12 cellular contexts compared by ENCODE assay signal in genomic region chr9:116163293-116164055, GRCh38. TPM values are rescaled to one million over a fixed set of nuclear protein-coding genes. Genes with fewer than 3 reads are reported as not detected.
A peak's percentile ranks its signal among the peaks of the same experiment; 100 is the strongest.
DNase-seq lines count a peak whose midpoint lies in the region; ATAC-seq and TF ChIP-seq lines count a peak whose summit lies in the region.
"Had no signal": no experiment of that assay in that cellular context is flagged by ENCODE, and none has a peak within 500 bp of the region (broad histone marks: within the 10 kb centered on the region; RNA-seq: fewer than 3 reads in every experiment).

No MANE protein-coding gene starts in this region.

- H3K27me3 ChIP-seq in GM06990 (replicated peaks; ENCODE audit: control insufficient read depth, insufficient read depth, low read length) (no peaks in the 10 kb centered on the region; the same call in 1 of the 2 replicates), Karpas-422 (ENCODE audit: low read length) (no peaks in the 10 kb centered on the region), mammary epithelial cell (ENCODE audit: insufficient read depth, low read length) (no peaks in the 10 kb centered on the region)

- H3K27ac Mint-ChIP-seq in mesothelial cell of epicardium: no peak overlapping the region
- H3K27ac Mint-ChIP-seq: activated B cell treated with CpG ODN at 0.5 μM for 24 hours had no signal

- no peak overlapping the region for H2AFZ ChIP-seq in Karpas-422 (ENCODE audit: low read length)
- no peak overlapping the region for H2AFZ ChIP-seq in mammary epithelial cell (ENCODE audit: low read depth, low read length)

- H3K9me3 ChIP-seq in Karpas-422 (ENCODE audit: low read length) (no peaks in the 10 kb centered on the region), mammary epithelial cell (replicated peaks; ENCODE audit: insufficient read depth, low read length) (no peaks in the 10 kb centered on the region)

- no peak for ATAC-seq in GM18870 (IDR thresholded peaks at IDR 0.05; ENCODE audit: unreplicated experiment)

- H3K4me2 ChIP-seq in Karpas-422 (ENCODE audit: low read depth, low read length, poor library complexity, severe bottlenecking) (no peak overlapping the region), mammary epithelial cell (ENCODE audit: insufficient read depth, low read depth, low read length) (no peak overlapping the region)

- H3K27ac ChIP-seq in Karpas-422 (ENCODE audit: low read length) (no peak overlapping the region), mammary epithelial cell (ENCODE audit: insufficient read depth, low read depth, low read length) (no peak overlapping the region), substantia nigra (ENCODE audit: low read depth, low read length, poor library complexity, severe bottlenecking) (no peak overlapping the region)

- BruUV-seq in mammary epithelial cell (replicated peaks; lab: Mats Ljungman, UMichigan): no TSS peak

- H3K4me3 ChIP-seq in GM06990 (replicated peaks; ENCODE audit: low read depth, low read length) (no peak overlapping the region), Karpas-422 (ENCODE audit: low read length) (no peak overlapping the region), mammary epithelial cell (replicated peaks in 1 of 3; ENCODE audit: insufficient read depth in 1 of 3, low read depth in 2 of 3, low read length in 3 of 3) (no peak overlapping the region)

- no peaks in the 10 kb centered on the region for H3K36me3 Mint-ChIP-seq in mesothelial cell of epicardium

- H3K9me3 Mint-ChIP-seq in mesothelial cell of epicardium: peaks cover 5% of the 10 kb centered on the region
- H3K9me3 Mint-ChIP-seq: activated B cell treated with CpG ODN at 0.5 μM for 24 hours had no signal

- H3K9me2 ChIP-seq in Karpas-422 (replicated peaks; ENCODE audit: insufficient read depth, low read length): no peaks in the 10 kb centered on the region

- no peaks in the 10 kb centered on the region for H3K4me1 ChIP-seq in Karpas-422 (ENCODE audit: low read length)
- H3K4me1 ChIP-seq in mammary epithelial cell (ENCODE audit: insufficient read depth, low read length): no peaks in the 10 kb centered on the region

- DNase-seq in GM06990 (ENCODE audit: extremely low read depth, insufficient read length) (no peak), Karpas-422 (peak; percentile 76), mammary epithelial cell (no peak), mesothelial cell of epicardium (ENCODE audit: low spot score in 2 of 2, unreplicated experiment in 2 of 2) (no peak), substantia nigra (lab: John Stamatoyannopoulos, UW) (no peak), GM03348 (ENCODE audit: low spot score) (no peak)
- no peak for DNase-seq in activated naive CD4-positive, alpha-beta T cell (lab: John Stamatoyannopoulos, UW)
- DNase-seq: activated B cell treated with CpG ODN at 0.5 μM for 24 hours, hippocampal formation, NCI-H1930, nucleus accumbens had no signal

- intact Hi-C loops in mammary epithelial cell (cut with micrococcal nuclease): loop anchor here (1.0 to 10.0 kb wide), 2 partner anchors 121 to 409 kb away; no protein-coding TSS in a partner anchor

- peaks cover 7% of the 10 kb centered on the region for H3K4me1 Mint-ChIP-seq in mesothelial cell of epicardium
- H3K4me1 Mint-ChIP-seq: activated B cell treated with CpG ODN at 0.5 μM for 24 hours had no signal

- dilution Hi-C loops in mammary epithelial cell (cut with HindIII; ENCODE audit: low sequenced_read_pairs): loop anchor here (5.0 kb wide), 1 partner anchor 41 kb away; no protein-coding TSS in a partner anchor

- peaks cover 20% of the 10 kb centered on the region for H3K27me3 Mint-ChIP-seq in mesothelial cell of epicardium (ENCODE audit: low read depth)

- in situ Hi-C loops in mammary epithelial cell (cut with MboI; ENCODE audit: low sequenced_read_pairs in 2 of 2): loop anchor here (25.0 kb wide), 2 partner anchors 324 to 576 kb away; no protein-coding TSS in a partner anchor

- H3K79me2 ChIP-seq in Karpas-422 (ENCODE audit: low read length) (no peaks in the 10 kb centered on the region), mammary epithelial cell (ENCODE audit: insufficient read depth, low read length) (no peaks in the 10 kb centered on the region)

- no peak overlapping the region for H3K4me3 Mint-ChIP-seq in mesothelial cell of epicardium
- H3K4me3 Mint-ChIP-seq: activated B cell treated with CpG ODN at 0.5 μM for 24 hours had no signal

- H3K9ac ChIP-seq in Karpas-422 (ENCODE audit: low read length): no peak overlapping the region
- no peak overlapping the region for H3K9ac ChIP-seq in mammary epithelial cell (ENCODE audit: insufficient read depth, low read length)

- WGBS in mammary epithelial cell (ENCODE audit: low coverage, missing lambda C conversion rate): 92% methylated on average over 2 of the region's 2 CpGs

- H3K36me3 ChIP-seq in GM06990 (ENCODE audit: control insufficient read depth, insufficient read depth, low read length): no peaks in the 10 kb centered on the region
- no peaks in the 10 kb centered on the region for H3K36me3 ChIP-seq in Karpas-422 (ENCODE audit: insufficient read depth, low read length)
- H3K36me3 ChIP-seq in mammary epithelial cell (ENCODE audit: insufficient read depth, low read length): no peaks in the 10 kb centered on the region

- H4K20me1 ChIP-seq in Karpas-422 (ENCODE audit: insufficient read depth, low read depth, low read length): no peaks in the 10 kb centered on the region
- no peaks in the 10 kb centered on the region for H4K20me1 ChIP-seq in mammary epithelial cell (ENCODE audit: insufficient read depth, low read length)

- CTCF ChIA-PET in mammary epithelial cell (lab: Charles Lee; ENCODE audit: low non-redundant PET): no interaction called here

- TF ChIP-seq CTCF in GM06990 (IDR thresholded peaks at IDR 0.05; ENCODE audit: insufficient read depth, low read length, poor library complexity, severe bottlenecking): peak; percentile 58
- peak; percentile 52 for TF ChIP-seq CTCF in mammary epithelial cell (conservative IDR thresholded peaks at IDR 0.05 in 1 of 2, IDR thresholded peaks at IDR 0.05 in 1 of 2; ENCODE audit: extremely low read depth in 1 of 2, insufficient read depth in 1 of 2, low read depth in 1 of 2, low read length in 2 of 2)
- peak; percentile 34 for TF ChIP-seq CTCF in mesothelial cell of epicardium (IDR thresholded peaks at IDR 0.05; ENCODE audit: unreplicated experiment)

RNA-seq across cellular contexts. Expression of gene PAPPA, which starts 9.9 kb away (rescaled TPM):
- total RNA-seq in Karpas-422 (2014; rRNA removed; shearing (Covaris generic); ENCODE audit: low replicate concordance): 0.14 and 0.30 TPM in 2 replicates
- total RNA-seq in mammary epithelial cell (under 1 TPM in 1 of 2 donors, not detected in 1; 0.33 TPM), mesothelial cell of epicardium (2.9 to 3.3 TPM (median 3.2 TPM) in 3 replicates)
- 0.06 TPM for polyA plus RNA-seq in mammary epithelial cell
- not detected for polyA minus RNA-seq in mammary epithelial cell
- total RNA-seq: activated B cell treated with CpG ODN at 0.5 μM for 24 hours had no signal
